ENCODE assay signal across 10 cellular contexts in genomic region chr15:52309154-52309548, GRCh38. TPM values are rescaled to one million over a fixed set of nuclear protein-coding genes. Genes with fewer than 3 reads are reported as not detected.
DNase-seq lines count a peak whose midpoint lies in the region; ATAC-seq and TF ChIP-seq lines count a peak whose summit lies in the region.
"Had no signal": no experiment of that assay in that cellular context is flagged by ENCODE, and none has a peak within 500 bp of the region (broad histone marks: within the 10 kb centered on the region; RNA-seq: fewer than 3 reads in every experiment).

No MANE protein-coding gene starts in this region.

- H3K36me3 Mint-ChIP-seq in IgD-negative memory B cell, result peaks cover 10% of the 10 kb centered on the region

- H3K27me3 Mint-ChIP-seq in IgD-negative memory B cell, result no peaks in the 10 kb centered on the region

- H3K9me3 Mint-ChIP-seq in IgD-negative memory B cell, result no peaks in the 10 kb centered on the region
- H3K9me3 Mint-ChIP-seq: activated T-cell treated with anti-CD3 and anti-CD28 coated beads, Interleukin-2, amount 50 U/mL, for 4 hours had no signal

- ATAC-seq in GM19438 (IDR thresholded peaks at IDR 0.05; ENCODE audit: low read depth, unreplicated experiment) (peak; percentile 61), HG02840 (IDR thresholded peaks at IDR 0.05; ENCODE audit: low FRiP score, unreplicated experiment) (peak; percentile 70)
- ATAC-seq: activated T-cell treated with anti-CD3 and anti-CD28 coated beads, Interleukin-2, amount 50 U/mL, for 4 hours had no signal

- H3K4me3 ChIP-seq in GM12864 (ENCODE audit: low read depth, low read length), result no peak overlapping the region

- H3K27ac Mint-ChIP-seq in IgD-negative memory B cell, result peak overlapping the region; percentile 41 to 93 (median 90)

- no peak for TF ChIP-seq CTCF in GM12864 (IDR thresholded peaks at IDR 0.05; ENCODE audit: low read depth, low read length, missing control alignments)

- peaks cover 18 to 27% (median 27%) of the 10 kb centered on the region in 3 donors for H3K4me1 Mint-ChIP-seq in IgD-negative memory B cell

- peak; percentile 53 for DNase-seq in GM12864 (ENCODE audit: low read depth)
- no peak for DNase-seq in CD1c-positive myeloid dendritic cell (ENCODE audit: extremely low spot score)
- no peak for DNase-seq in DMS79 (lab: John Stamatoyannopoulos, UW)
- DNase-seq in stimulated activated CD4-positive, alpha-beta T cell treated with anti-CD3 and anti-CD28 coated beads, Interleukin-12 subunit alpha, Interleukin-12 subunit beta, amount 100 ng/mL, for 4 hours, result no peak
- no peak for DNase-seq in activated CD4-positive, alpha-beta T cell treated with anti-CD3 and anti-CD28 coated beads, Interleukin-2, amount 50 U/mL, for 4 hours
- DNase-seq: activated T-cell treated with anti-CD3 and anti-CD28 coated beads, Interleukin-2, amount 50 U/mL, for 4 hours; NCI-H187 had no signal

- H3K4me3 Mint-ChIP-seq in IgD-negative memory B cell, result peak overlapping the region; percentile 23 to 74 (median 42)
- H3K4me3 Mint-ChIP-seq: activated T-cell treated with anti-CD3 and anti-CD28 coated beads, Interleukin-2, amount 50 U/mL, for 4 hours had no signal

RNA-seq across cellular contexts. Expression of gene MYO5C, which starts 13.5 kb away (rescaled TPM):
- polyA plus RNA-seq in IgD-negative memory B cell, result 0.88 TPM
